Comparison of ENCODE assay signal across 8 cellular contexts in the genomic region with DNA sequence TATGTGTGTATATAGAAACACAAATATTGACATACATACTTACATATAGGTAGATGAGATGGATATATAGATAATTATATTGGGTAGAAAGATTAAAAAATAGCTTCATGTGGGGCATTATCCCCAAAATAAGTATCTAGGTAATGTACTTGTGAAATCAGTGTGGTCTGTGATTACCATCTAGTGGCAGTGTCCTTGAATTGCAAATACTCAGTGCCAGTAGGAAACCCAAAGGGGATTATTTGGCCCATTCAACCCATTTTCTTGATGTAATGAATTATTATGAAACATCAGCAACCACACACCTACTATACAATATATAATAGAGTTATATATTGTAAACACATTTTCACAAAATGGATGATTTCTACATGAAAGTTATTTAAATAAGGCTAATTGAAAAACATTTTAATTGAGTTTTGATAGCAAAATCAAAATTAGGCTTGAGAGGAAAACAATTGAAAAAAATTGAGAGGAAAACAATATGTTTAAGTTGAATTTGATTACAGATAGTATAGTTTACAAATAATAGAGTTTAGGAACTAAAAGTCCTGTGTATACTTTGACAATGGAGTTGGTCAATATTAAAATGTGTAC.
A peak's percentile ranks its signal among the peaks of the same experiment; 100 is the strongest.
DNase-seq lines count a peak whose midpoint lies in the region; ATAC-seq, FAIRE-seq and TF ChIP-seq lines count a peak whose summit lies in the region.

No MANE protein-coding gene starts in this region.

- TF ChIP-seq POLR2A in HepG2 (IDR thresholded peaks at IDR 0.05; ENCODE audit: insufficient read depth in 1 of 2, low read depth in 2 of 2, low read length in 2 of 2) = no peak

- POLR2A ChIA-PET in A673 (lab: Charles Lee; ENCODE audit: low non-redundant PET) (no interaction called here), HepG2 (lab: Yijun Ruan, JAX) (no interaction called here)
- POLR2A ChIA-PET in activated CD4-positive, alpha-beta memory T cell treated with anti-CD3 and anti-CD28 coated beads for 36 hours (lab: Charles Lee) = no interaction called here

- H3K27ac Mint-ChIP-seq in activated CD4-positive, alpha-beta memory T cell treated with anti-CD3 and anti-CD28 coated beads for 36 hours = no peak overlapping the region

- no peaks in the 10 kb centered on the region for H3K27me3 Mint-ChIP-seq in activated CD4-positive, alpha-beta memory T cell treated with anti-CD3 and anti-CD28 coated beads for 36 hours

- no peak overlapping the region for H3K4me3 Mint-ChIP-seq in activated CD4-positive, alpha-beta memory T cell treated with anti-CD3 and anti-CD28 coated beads for 36 hours

- H3K27ac ChIP-seq in A673 (ENCODE audit: low read depth, low read length, poor library complexity, severe bottlenecking) = no peak overlapping the region
- H3K27ac ChIP-seq in MM.1S (ENCODE audit: low read length) = no peak overlapping the region
- no peak overlapping the region for H3K27ac ChIP-seq in HepG2 (ENCODE audit: extremely low read length, insufficient read depth, low read length)

- H3K9ac ChIP-seq in MM.1S (ENCODE audit: low read length) (no peak overlapping the region), HepG2 (ENCODE audit: insufficient read depth, low read depth, low read length) (no peak overlapping the region)

- no peak for FAIRE-seq in HepG2 (lab: Jason Lieb, UNC)

- H3K79me2 ChIP-seq in MM.1S (ENCODE audit: low read length) (no peaks in the 10 kb centered on the region), HepG2 (ENCODE audit: insufficient read depth, low read length) (no peaks in the 10 kb centered on the region)

- H2AFZ ChIP-seq in MM.1S (ENCODE audit: low read length) (no peak overlapping the region), HepG2 (ENCODE audit: low read length) (no peak overlapping the region)

- peak; percentile 39 for DNase-seq in A673 (ENCODE audit: low spot score)
- peak; percentile 33 for DNase-seq in GM13977 (ENCODE audit: low spot score)
- peak; percentile 40 for DNase-seq in MM.1S
- peak; percentile 8 for DNase-seq in amniotic stem cell (lab: John Stamatoyannopoulos, UW)
- peak; percentile 10 for DNase-seq in HepG2 (ENCODE audit: low spot score)
- DNase-seq in T-helper 9 cell = no peak
- no peak for DNase-seq in NCI-H2171 (lab: John Stamatoyannopoulos, UW)
- DNase-seq in activated CD4-positive, alpha-beta memory T cell treated with anti-CD3 and anti-CD28 coated beads for 36 hours = no peak

- H3K4me2 ChIP-seq in MM.1S (ENCODE audit: low read depth, low read length) (no peak overlapping the region), HepG2 (ENCODE audit: low read depth, low read length) (no peak overlapping the region)

- H3K9me2 ChIP-seq in MM.1S (replicated peaks; ENCODE audit: insufficient read depth, low read length) = no peaks in the 10 kb centered on the region

- H3K27me3 ChIP-seq in A673 (replicated peaks; ENCODE audit: insufficient read depth, low read depth, low read length, poor library complexity) (no peaks in the 10 kb centered on the region), MM.1S (replicated peaks; ENCODE audit: insufficient read depth, low read length) (no peaks in the 10 kb centered on the region), HepG2 (ENCODE audit: control insufficient read depth in 1 of 2, insufficient read depth in 2 of 2, low read length in 2 of 2) (no peaks in the 10 kb centered on the region)

- in situ Hi-C loops in GM13977 (cut with MboI; ENCODE audit: low pct_unique_long_range_greater_than_20kb, low sequenced_read_pairs, unreplicated experiment) (no loop called here), HepG2 (cut with HindIII; ENCODE audit: extremely low pct_ligation_motif_present, low pct_unique_long_range_greater_than_20kb) (loop anchor here (25.0 kb wide), 1 partner anchor 365 kb away; no protein-coding TSS in a partner anchor)

- peaks cover 10% of the 10 kb centered on the region for H3K9me3 Mint-ChIP-seq in activated CD4-positive, alpha-beta memory T cell treated with anti-CD3 and anti-CD28 coated beads for 36 hours

- no peaks in the 10 kb centered on the region for H3K36me3 ChIP-seq in A673 (ENCODE audit: insufficient read depth, low read length, poor library complexity, severe bottlenecking)
- H3K36me3 ChIP-seq in MM.1S (replicated peaks; ENCODE audit: insufficient read depth, low read length) = no peaks in the 10 kb centered on the region
- no peaks in the 10 kb centered on the region for H3K36me3 ChIP-seq in HepG2 (replicated peaks in 1 of 2; ENCODE audit: control insufficient read depth in 1 of 2, insufficient read depth in 2 of 2, low read length in 2 of 2)

- no peak for TF ChIP-seq RAD21 in HepG2 (CRISPR knock-in tag; IDR thresholded peaks at IDR 0.05)

- TF ChIP-seq CTCF in A673 (conservative IDR thresholded peaks at IDR 0.05; ENCODE audit: low read depth, low read length) (peak; percentile 76), GM13977 (IDR thresholded peaks at IDR 0.05; ENCODE audit: extremely low read depth, insufficient read depth, missing control alignments) (peak; percentile 57), MM.1S (IDR thresholded peaks at IDR 0.05; ENCODE audit: low read length) (peak; percentile 60), HepG2 (CRISPR knock-in tag; IDR thresholded peaks at IDR 0.05) (peak; percentile 64)

- TF ChIP-seq EP300 in HepG2 (IDR thresholded peaks at IDR 0.05; ENCODE audit: low read depth in 2 of 2, low read length in 2 of 2) (no peak), HepG2 (CRISPR knock-in tag; IDR thresholded peaks at IDR 0.05; ENCODE audit: borderline replicate concordance) (no peak)

- no peaks in the 10 kb centered on the region for H3F3A ChIP-seq in MM.1S (ENCODE audit: insufficient read depth, low read length)

- H3K4me3 ChIP-seq in A673 (ENCODE audit: low read depth, low read length, poor library complexity, severe bottlenecking) (no peak overlapping the region), MM.1S (ENCODE audit: low read length) (no peak overlapping the region), HepG2 (replicated peaks in 1 of 3; ENCODE audit: insufficient read depth in 1 of 3, low read depth in 2 of 3, low read length in 3 of 3) (no peak overlapping the region)

- peak; percentile 32; the same call in 1 of the 3 replicates for ATAC-seq in HepG2

- CTCF ChIA-PET in A673 (lab: Charles Lee) = no interaction called here
- CTCF ChIA-PET in HepG2 (lab: Yijun Ruan, JAX; ENCODE audit: low intra/inter-chr PET ratio, low total read pairs) = interaction anchor here (1.2 to 2.3 kb wide), 2 partner anchors 357 to 1211 kb away, joined by 3 to 10 read pairs; no protein-coding TSS in a partner anchor
- CTCF ChIA-PET in activated CD4-positive, alpha-beta memory T cell treated with anti-CD3 and anti-CD28 coated beads for 36 hours (lab: Charles Lee) = no interaction called here

- H3K9me3 ChIP-seq in A673 (ENCODE audit: low read depth, low read length, poor library complexity, severe bottlenecking) (no peaks in the 10 kb centered on the region), MM.1S (replicated peaks; ENCODE audit: insufficient read depth, low read length) (no peaks in the 10 kb centered on the region), HepG2 (ENCODE audit: low read length) (no peaks in the 10 kb centered on the region)

- intact Hi-C loops in A673 (cut with micrococcal nuclease; ENCODE audit: unreplicated experiment) (loop anchor here (1.0 to 10.0 kb wide), 3 partner anchors 356 to 1208 kb away; no protein-coding TSS in a partner anchor), HepG2 (cut with micrococcal nuclease; ENCODE audit: unreplicated experiment) (loop anchor here (1.0 to 10.0 kb wide), 2 partner anchors 158 to 356 kb away; no protein-coding TSS in a partner anchor)
- intact Hi-C loops in activated CD4-positive, alpha-beta memory T cell treated with anti-CD3 and anti-CD28 coated beads for 36 hours (cut with micrococcal nuclease) = no loop called here

- no TSS peak for BruUV-seq in A673 (replicated peaks; lab: Mats Ljungman, UMichigan)
- no TSS peak for BruUV-seq in HepG2 (replicated peaks; lab: Mats Ljungman, UMichigan)

- H3K4me1 ChIP-seq in A673 (ENCODE audit: insufficient read depth, low read length, poor library complexity, severe bottlenecking) (no peaks in the 10 kb centered on the region), MM.1S (ENCODE audit: low read length) (no peaks in the 10 kb centered on the region), HepG2 (ENCODE audit: insufficient read depth, low read length) (no peaks in the 10 kb centered on the region)

- H3K36me3 Mint-ChIP-seq in activated CD4-positive, alpha-beta memory T cell treated with anti-CD3 and anti-CD28 coated beads for 36 hours = no peaks in the 10 kb centered on the region

- no peaks in the 10 kb centered on the region for H4K20me1 ChIP-seq in MM.1S (ENCODE audit: insufficient read depth, low read length)
- no peaks in the 10 kb centered on the region for H4K20me1 ChIP-seq in HepG2 (ENCODE audit: insufficient read depth, low read length)

- no peaks in the 10 kb centered on the region for H3K4me1 Mint-ChIP-seq in activated CD4-positive, alpha-beta memory T cell treated with anti-CD3 and anti-CD28 coated beads for 36 hours (ENCODE audit: low read depth)

TF ChIP-seq in HepG2, 621 proteins besides CTCF, POLR2A, EP300 and RAD21 (continues in another document):
- no peak for TF ChIP-seq HOXD1 (CRISPR knock-in tag; IDR thresholded peaks at IDR 0.05)
- TF ChIP-seq THAP11 (CRISPR knock-in tag; IDR thresholded peaks at IDR 0.05) = no peak
- no peak for TF ChIP-seq SOX5 (CRISPR knock-in tag; IDR thresholded peaks at IDR 0.05; ENCODE audit: borderline replicate concordance)
- TF ChIP-seq SMC3 (IDR thresholded peaks at IDR 0.05; ENCODE audit: low read length) = peak; percentile 35; the same call in 1 of the 2 replicates
- peak; percentile 73 for TF ChIP-seq STAG1 (CRISPR knock-in tag; IDR thresholded peaks at IDR 0.05)
- TF ChIP-seq MTA1 (CRISPR knock-in tag; IDR thresholded peaks at IDR 0.05; ENCODE audit: borderline replicate concordance) = no peak
- TF ChIP-seq ZBTB7A (CRISPR knock-in tag; IDR thresholded peaks at IDR 0.05) = no peak
- TF ChIP-seq MIER3 (CRISPR knock-in tag; IDR thresholded peaks at IDR 0.05; ENCODE audit: borderline replicate concordance) = no peak
- no peak for TF ChIP-seq ZMYM3 (CRISPR knock-in tag; IDR thresholded peaks at IDR 0.05)
- TF ChIP-seq, protein P1, sequence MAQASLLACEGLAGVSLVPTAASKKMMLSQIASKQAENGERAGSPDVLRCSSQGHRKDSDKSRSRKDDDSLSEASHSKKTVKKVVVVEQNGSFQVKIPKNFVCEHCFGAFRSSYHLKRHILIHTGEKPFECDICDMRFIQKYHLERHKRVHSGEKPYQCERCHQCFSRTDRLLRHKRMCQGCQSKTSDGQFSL (CRISPR knock-in tag; IDR thresholded peaks at IDR 0.05) = no peak
- no peak for TF ChIP-seq CREM (IDR thresholded peaks at IDR 0.05)
- TF ChIP-seq CREM (CRISPR knock-in tag; IDR thresholded peaks at IDR 0.05) = no peak
- TF ChIP-seq ZNF629 (CRISPR knock-in tag; conservative IDR thresholded peaks at IDR 0.05) = peak; percentile 45; the same call in 1 of the 2 replicates
- no peak for TF ChIP-seq YEATS2 (CRISPR knock-in tag; IDR thresholded peaks at IDR 0.05; ENCODE audit: borderline replicate concordance)
- TF ChIP-seq MAZ (IDR thresholded peaks at IDR 0.05; ENCODE audit: borderline replicate concordance, low read depth, low read length) = no peak
- TF ChIP-seq MAZ (CRISPR knock-in tag; IDR thresholded peaks at IDR 0.05; ENCODE audit: low read depth) = no peak
- TF ChIP-seq ZEB1 (IDR thresholded peaks at IDR 0.05; ENCODE audit: insufficient replicate concordance, low read depth) = no peak

Comparison
In these comparisons a context has a peak if more than half of its experiments do, and no peak if none do; other contexts are left out.
1. DNase-seq: peak in A673 (single experiment), GM13977 (single experiment), MM.1S (single experiment), amniotic stem cell (single experiment) and HepG2 (single experiment); none in T-helper 9 cell (single experiment), NCI-H2171 (single experiment) and activated CD4-positive, alpha-beta memory T cell treated with anti-CD3 and anti-CD28 coated beads for 36 hours (single experiment).
2. Peak in every context shown above with its lines, with median percentiles within 50 percentile points of each other: CTCF ChIP-seq.